25 cellular contexts compared by ENCODE assay signal in the genomic region with DNA sequence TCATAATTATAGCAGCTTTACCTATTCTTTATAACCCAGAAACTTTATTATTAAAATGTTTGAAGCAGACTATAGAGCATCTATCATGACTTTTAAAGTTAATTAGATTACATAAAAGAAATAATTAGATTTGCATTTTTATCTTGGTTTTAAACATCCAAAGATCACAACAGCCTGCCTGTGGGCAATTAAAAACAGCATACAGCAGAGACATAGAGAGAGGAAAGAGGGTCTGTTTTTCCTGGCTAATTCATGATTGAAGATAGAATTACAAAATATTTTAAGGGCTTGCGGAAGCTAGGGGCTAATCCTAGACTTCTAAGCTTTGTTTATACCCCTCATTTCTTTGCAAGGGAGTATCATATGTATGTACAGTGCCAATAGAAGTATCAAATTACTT.
"Had no signal": no experiment of that assay in that cellular context is flagged by ENCODE, and none has a peak within 500 bp of the region (broad histone marks: within the 10 kb centered on the region; RNA-seq: fewer than 3 reads in every experiment).

No MANE protein-coding gene starts in this region.

- ATAC-seq: activated CD8-positive, alpha-beta memory T cell treated with anti-CD3 and anti-CD28 coated beads, Interleukin-2, amount 10 ng/mL, durations not matched to agents 7 days and 5 days; T-cell had no signal

- H3K36me3 ChIP-seq: breast epithelium, MG63, Peyer's patch, SJCRH30 had no signal

- H3K4me3 Mint-ChIP-seq: activated B cell treated with CpG ODN at 0.5 μM for 24 hours; activated CD4-positive, alpha-beta T cell treated with anti-CD3 and anti-CD28 coated beads, Interleukin-2, amount 10 ng/mL, durations not matched to agents 24 days and 14 days; activated CD8-positive, alpha-beta memory T cell treated with anti-CD3 and anti-CD28 coated beads, Interleukin-2, amount 10 ng/mL, durations not matched to agents 7 days and 5 days; activated naive CD4-positive, alpha-beta T cell treated with anti-CD3 and anti-CD28 coated beads, Interleukin-2, amount 50 U/mL, for 24 hours; activated T-cell treated with anti-CD3 and anti-CD28 coated beads, Interleukin-2, amount 50 U/mL, for 24 hours; activated T-helper 1 cell treated with anti-CD3 and anti-CD28 coated beads, Interleukin-12 subunit alpha, Interleukin-12 subunit beta, Interleukin-2, Interleukin-4 antibody, amounts not matched to agents 30 ng/mL and 10 ng/mL and 1 ng/mL, durations not matched to agents 14 hours and 24 hours and 36 hours; T-cell had no signal

- H3K4me1 Mint-ChIP-seq: activated B cell treated with CpG ODN at 0.5 μM for 24 hours; activated CD4-positive, alpha-beta T cell treated with anti-CD3 and anti-CD28 coated beads, Interleukin-2, amount 10 ng/mL, durations not matched to agents 24 days and 14 days; activated CD8-positive, alpha-beta memory T cell treated with anti-CD3 and anti-CD28 coated beads, Interleukin-2, amount 10 ng/mL, durations not matched to agents 7 days and 5 days; activated naive CD4-positive, alpha-beta T cell treated with anti-CD3 and anti-CD28 coated beads, Interleukin-2, amount 50 U/mL, for 24 hours; T-cell had no signal

- H3K36me3 Mint-ChIP-seq: activated CD8-positive, alpha-beta memory T cell treated with anti-CD3 and anti-CD28 coated beads, Interleukin-2, amount 10 ng/mL, durations not matched to agents 7 days and 5 days; activated naive CD4-positive, alpha-beta T cell treated with anti-CD3 and anti-CD28 coated beads, Interleukin-2, amount 50 U/mL, for 24 hours; T-cell had no signal

- H3K27ac Mint-ChIP-seq: activated B cell treated with CpG ODN at 0.5 μM for 24 hours; activated CD4-positive, alpha-beta T cell treated with anti-CD3 and anti-CD28 coated beads, Interleukin-2, amount 10 ng/mL, durations not matched to agents 24 days and 14 days; activated CD8-positive, alpha-beta memory T cell treated with anti-CD3 and anti-CD28 coated beads, Interleukin-2, amount 10 ng/mL, durations not matched to agents 7 days and 5 days; activated naive CD4-positive, alpha-beta T cell treated with anti-CD3 and anti-CD28 coated beads, Interleukin-2, amount 50 U/mL, for 24 hours; activated T-cell treated with anti-CD3 and anti-CD28 coated beads, Interleukin-2, amount 50 U/mL, for 24 hours; activated T-helper 1 cell treated with anti-CD3 and anti-CD28 coated beads, Interleukin-12 subunit alpha, Interleukin-12 subunit beta, Interleukin-2, Interleukin-4 antibody, amounts not matched to agents 30 ng/mL and 10 ng/mL and 1 ng/mL, durations not matched to agents 14 hours and 24 hours and 36 hours; T-cell had no signal

- H3K4me3 ChIP-seq: breast epithelium, MG63, Peyer's patch, SJCRH30 had no signal

- H3K9me3 Mint-ChIP-seq: activated CD4-positive, alpha-beta T cell treated with anti-CD3 and anti-CD28 coated beads, Interleukin-2, amount 10 ng/mL, durations not matched to agents 24 days and 14 days; activated naive CD4-positive, alpha-beta T cell treated with anti-CD3 and anti-CD28 coated beads, Interleukin-2, amount 50 U/mL, for 24 hours; activated T-cell treated with anti-CD3 and anti-CD28 coated beads, Interleukin-2, amount 50 U/mL, for 24 hours; activated T-helper 1 cell treated with anti-CD3 and anti-CD28 coated beads, Interleukin-12 subunit alpha, Interleukin-12 subunit beta, Interleukin-2, Interleukin-4 antibody, amounts not matched to agents 30 ng/mL and 10 ng/mL and 1 ng/mL, durations not matched to agents 14 hours and 24 hours and 36 hours had no signal

- DNase-seq: activated B cell treated with CpG ODN at 0.5 μM for 24 hours; activated CD4-positive, alpha-beta T cell treated with anti-CD3 and anti-CD28 coated beads for 1 hour; activated CD4-positive, alpha-beta T cell treated with anti-CD3 and anti-CD28 coated beads, Interleukin-2, amount 10 ng/mL, durations not matched to agents 24 days and 14 days; activated CD4-positive, alpha-beta T cell treated with anti-CD3 and anti-CD28 coated beads, Interleukin-2, amount 50 U/mL, for 48 hours; activated CD8-positive, alpha-beta memory T cell treated with anti-CD3 and anti-CD28 coated beads, Interleukin-2, amount 10 ng/mL, durations not matched to agents 7 days and 5 days; activated effector memory CD4-positive, alpha-beta T cell treated with Interleukin-2 at 50 U/mL for 16 hours; activated naive CD4-positive, alpha-beta T cell; activated T-cell treated with anti-CD3 and anti-CD28 coated beads, Interleukin-2, amount 50 U/mL, for 24 hours; aorta; caudate nucleus; MG63; MV-4-11; NCI-H1417; NCI-H2029; NCI-H446; Peyer's patch; Right ventricle myocardium superior; SJCRH30; T-cell; T-helper 2 cell; T1000 had no signal

- H3K4me1 ChIP-seq: breast epithelium, Peyer's patch had no signal

- H3K27ac ChIP-seq: breast epithelium, Peyer's patch, RWPE1, SJCRH30 had no signal

- H3K27me3 ChIP-seq: breast epithelium, MG63, Peyer's patch, SJCRH30 had no signal

- H3K27me3 Mint-ChIP-seq: activated B cell treated with CpG ODN at 0.5 μM for 24 hours; activated CD4-positive, alpha-beta T cell treated with anti-CD3 and anti-CD28 coated beads, Interleukin-2, amount 10 ng/mL, durations not matched to agents 24 days and 14 days; activated CD8-positive, alpha-beta memory T cell treated with anti-CD3 and anti-CD28 coated beads, Interleukin-2, amount 10 ng/mL, durations not matched to agents 7 days and 5 days; activated naive CD4-positive, alpha-beta T cell treated with anti-CD3 and anti-CD28 coated beads, Interleukin-2, amount 50 U/mL, for 24 hours; activated T-cell treated with anti-CD3 and anti-CD28 coated beads, Interleukin-2, amount 50 U/mL, for 24 hours; T-cell had no signal

- H3K9me3 ChIP-seq: breast epithelium, MG63, Peyer's patch had no signal
